ENCODE assay signal across 8 cellular contexts in genomic region chr6:36546958-36547645, GRCh38. TPM values are rescaled to one million over a fixed set of nuclear protein-coding genes. Genes with fewer than 3 reads are reported as not detected.
DNase-seq lines count a peak whose midpoint lies in the region; ATAC-seq, FAIRE-seq and TF ChIP-seq lines count a peak whose summit lies in the region.

Gene STK38, minus strand, starts transcription at chr6:36547479. Its CDS starts 7,277 bp downstream, at chr6:36540202.

- peak; percentile 72 for DNase-seq in NCI-H226
- DNase-seq in WTC11 (ENCODE audit: low spot score) = peak; percentile 94
- peak; percentile 75 for DNase-seq in bronchial epithelial cell (ENCODE audit: low read depth)
- peak; percentile 99 for DNase-seq in iPS-NIHi7 (ENCODE audit: extremely low spot score)
- peak; percentile 76 for DNase-seq in smooth muscle cell (lab: John Stamatoyannopoulos, UW; ENCODE audit: unreplicated experiment)

- WGBS in smooth muscle cell (ENCODE audit: low lambda C conversion rate) = 2% methylated on average over 51 of the region's 51 CpGs

- H3K4me3 Mint-ChIP-seq in WTC11 = peak within 1 kb of the TSS; percentile 90

- H3K9ac ChIP-seq in smooth muscle cell (ENCODE audit: low read depth) = peak within 1 kb of the TSS; percentile 90

- peaks cover 25% of the 10 kb centered on the region for H3K4me1 Mint-ChIP-seq in WTC11

- H3K36me3 ChIP-seq in ACC112 (ENCODE audit: insufficient read depth, low read length) (no peaks in the 10 kb centered on the region), bronchial epithelial cell (ENCODE audit: control insufficient read depth, insufficient read depth, low read length) (no peaks in the 10 kb centered on the region), smooth muscle cell (ENCODE audit: low read depth) (no peaks in the 10 kb centered on the region)

- H2AFZ ChIP-seq in ACC112 (ENCODE audit: low read length, unreplicated experiment) (peak within 1 kb of the TSS; percentile 60), smooth muscle cell (ENCODE audit: low read depth) (peak within 1 kb of the TSS; percentile 96)

- peaks cover 6% of the 10 kb centered on the region for H3K36me3 Mint-ChIP-seq in WTC11

- H3K27ac ChIP-seq in ACC112 (ENCODE audit: low read depth, low read length) (peak within 1 kb of the TSS; percentile 67), smooth muscle cell (ENCODE audit: low read depth) (peak within 1 kb of the TSS; percentile 86)

- H3K9me3 ChIP-seq in smooth muscle cell (replicated peaks; ENCODE audit: low read depth) = no peaks in the 10 kb centered on the region

- H3K9me3 Mint-ChIP-seq in WTC11 = no peaks in the 10 kb centered on the region

- peaks cover 42% of the 10 kb centered on the region for H3K79me2 ChIP-seq in ACC112 (ENCODE audit: control insufficient read depth, insufficient read depth, low read length, unreplicated experiment)
- peaks cover 48% of the 10 kb centered on the region for H3K79me2 ChIP-seq in smooth muscle cell (ENCODE audit: low read depth)

- ATAC-seq in GM18909 (IDR thresholded peaks at IDR 0.05; ENCODE audit: poor library complexity, unreplicated experiment) = peak; percentile 77
- peak; percentile 58 for ATAC-seq in HG03196 (IDR thresholded peaks at IDR 0.05; ENCODE audit: unreplicated experiment)
- peak; percentile 94 for ATAC-seq in WTC11

- no peaks in the 10 kb centered on the region for H3K27me3 ChIP-seq in ACC112 (ENCODE audit: insufficient read depth, low read length)
- H3K27me3 ChIP-seq in bronchial epithelial cell (ENCODE audit: control insufficient read depth, insufficient read depth, low read length) = no peaks in the 10 kb centered on the region
- H3K27me3 ChIP-seq in smooth muscle cell (ENCODE audit: low read depth) = no peaks in the 10 kb centered on the region

- H3K27me3 Mint-ChIP-seq in WTC11 (ENCODE audit: low read depth) = no peaks in the 10 kb centered on the region; the same call in 1 of the 2 replicates

- H3K4me3 ChIP-seq in ACC112 (ENCODE audit: low read depth, low read length) = peak within 1 kb of the TSS; percentile 83
- peak within 1 kb of the TSS; percentile 88 for H3K4me3 ChIP-seq in bronchial epithelial cell (ENCODE audit: low read depth, low read length)
- peak within 1 kb of the TSS; percentile 88 for H3K4me3 ChIP-seq in smooth muscle cell

- FAIRE-seq in bronchial epithelial cell (lab: Jason Lieb, UNC) = no peak

- H4K20me1 ChIP-seq in smooth muscle cell (ENCODE audit: low read depth) = peaks cover 41% of the 10 kb centered on the region

- H3K4me1 ChIP-seq in ACC112 (ENCODE audit: control insufficient read depth, insufficient read depth, low read length, unreplicated experiment) = peaks cover 28% of the 10 kb centered on the region
- peaks cover 23% of the 10 kb centered on the region for H3K4me1 ChIP-seq in smooth muscle cell (ENCODE audit: low read depth)

- H3K27ac Mint-ChIP-seq in WTC11 = peak within 1 kb of the TSS; percentile 94

- POLR2A ChIA-PET in WTC11 (lab: Charles Lee) = interaction anchor here (1.0 kb wide), 1 partner anchor 46 kb away, joined by 3 read pairs; no protein-coding TSS in a partner anchor

- H3F3A ChIP-seq in smooth muscle cell (ENCODE audit: low read depth) = peaks cover 8% of the 10 kb centered on the region

- CTCF ChIA-PET in WTC11 (lab: Charles Lee) = no interaction called here

- TF ChIP-seq CTCF in WTC11 (IDR thresholded peaks at IDR 0.05) (no peak), bronchial epithelial cell (IDR thresholded peaks at IDR 0.05; ENCODE audit: insufficient read depth, low read length, severe bottlenecking) (peak; percentile 36), smooth muscle cell (IDR thresholded peaks at IDR 0.05; ENCODE audit: borderline replicate concordance, insufficient read depth, poor library complexity, severe bottlenecking) (no peak)

- H3K4me2 ChIP-seq in smooth muscle cell = peak within 1 kb of the TSS; percentile 94

TF ChIP-seq in WTC11, 78 proteins besides CTCF, POLR2A, EP300 and RAD21 (continues in another document):
- TF ChIP-seq NFE2L1 (CRISPR knock-in tag; IDR thresholded peaks at IDR 0.05) = 0 out of 2 replicates have a peak, but pooled peaks have one; percentile 54
- peak; percentile 72; the same call in 1 of the 2 replicates for TF ChIP-seq MYBL2 (CRISPR knock-in tag; IDR thresholded peaks at IDR 0.05)
- TF ChIP-seq TP53 (CRISPR knock-in tag; IDR thresholded peaks at IDR 0.05) = no peak
- TF ChIP-seq EMX1 (CRISPR knock-in tag; IDR thresholded peaks at IDR 0.05) = no peak
- TF ChIP-seq ARID4B (CRISPR knock-in tag; IDR thresholded peaks at IDR 0.05; ENCODE audit: borderline replicate concordance) = peak; percentile 74; the same call in 1 of the 2 replicates
- peak; percentile 73 for TF ChIP-seq SP1 (CRISPR knock-in tag; conservative IDR thresholded peaks at IDR 0.05)
- no peak for TF ChIP-seq CBFB (CRISPR knock-in tag; IDR thresholded peaks at IDR 0.05; ENCODE audit: low read depth)
- TF ChIP-seq ZNF423 (CRISPR knock-in tag; IDR thresholded peaks at IDR 0.05) = no peak
- TF ChIP-seq FOXP4 (CRISPR knock-in tag; IDR thresholded peaks at IDR 0.05) = peak; percentile 54; the same call in 1 of the 2 replicates
- TF ChIP-seq ERG (CRISPR knock-in tag; IDR thresholded peaks at IDR 0.05) = no peak
- TF ChIP-seq PRRX2 (CRISPR knock-in tag; IDR thresholded peaks at IDR 0.05) = no peak
- TF ChIP-seq HMGA2 (CRISPR knock-in tag; IDR thresholded peaks at IDR 0.05) = no peak
- peak; percentile 93 for TF ChIP-seq ZNF121 (CRISPR knock-in tag; IDR thresholded peaks at IDR 0.05)
- peak; percentile 30; the same call in 1 of the 2 replicates for TF ChIP-seq CREM (CRISPR knock-in tag; IDR thresholded peaks at IDR 0.05)
- no peak for TF ChIP-seq USF2 (CRISPR knock-in tag; IDR thresholded peaks at IDR 0.05)
- TF ChIP-seq GABPB1 (CRISPR knock-in tag; IDR thresholded peaks at IDR 0.05) = peak; percentile 46

RNA-seq across cellular contexts. Expression of gene STK38, which starts in this region (rescaled TPM):
- total RNA-seq in WTC11 (2021) (13.3 to 15.4 TPM (median 14.7 TPM) in 3 replicates), bronchial epithelial cell (13.7 and 19.6 TPM in 2 replicates), smooth muscle cell (34.6 and 38.3 TPM in 2 replicates)
- 30.8 and 34.5 TPM in 2 replicates for polyA plus RNA-seq in smooth muscle cell

Comparison
In these comparisons a context has a peak if more than half of its experiments do, and no peak if none do; other contexts are left out.
1. Peak in every context shown above with its lines: DNase-seq, ATAC-seq, H3K4me3 ChIP-seq and H3K27ac ChIP-seq.